Comparison of ENCODE assay signal across 8 cellular contexts in the genomic region with DNA sequence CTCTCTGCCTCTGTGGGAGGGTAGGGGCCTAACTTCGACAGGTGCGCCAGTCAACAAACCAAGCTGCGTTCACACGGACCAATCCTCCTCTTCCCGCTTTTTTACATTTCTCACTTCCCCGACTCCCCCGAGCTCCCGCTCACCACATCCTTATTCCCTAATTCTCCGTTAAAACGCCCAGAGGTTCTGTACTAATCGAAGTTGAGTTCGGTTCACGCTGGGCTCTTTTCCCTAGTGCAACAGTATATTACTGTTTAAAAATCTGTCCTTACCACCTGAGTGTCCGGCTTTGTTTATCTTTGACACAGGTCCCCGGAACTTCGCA. TPM values are rescaled to one million over a fixed set of nuclear protein-coding genes. Genes with fewer than 3 reads are reported as not detected.
DNase-seq lines count a peak whose midpoint lies in the region; ATAC-seq, FAIRE-seq and TF ChIP-seq lines count a peak whose summit lies in the region.

No MANE protein-coding gene starts in this region.

- H3K27ac ChIP-seq in small intestine (ENCODE audit: low read depth in 1 of 2, low read length in 1 of 2): peak overlapping the region; percentile 35 to 89

- H3K4me1 Mint-ChIP-seq in activated naive CD4-positive, alpha-beta T cell treated with anti-CD3 and anti-CD28 coated beads, Interleukin-2, amount 50 U/mL, for 24 hours: peaks cover 42% of the 10 kb centered on the region

- no peak for FAIRE-seq in small intestine (lab: Jason Lieb, UNC)

- peak overlapping the region; percentile 100 for H3K4me3 Mint-ChIP-seq in activated naive CD4-positive, alpha-beta T cell treated with anti-CD3 and anti-CD28 coated beads, Interleukin-2, amount 50 U/mL, for 24 hours

- peaks cover 0 to 3% of the 10 kb centered on the region in 2 donors for H3K4me1 ChIP-seq in small intestine (ENCODE audit: control insufficient read depth in 2 of 2, insufficient read depth in 1 of 2, low read depth in 1 of 2, low read length in 1 of 2)

- TF ChIP-seq CTCF in AG09309 (IDR thresholded peaks at IDR 0.05; ENCODE audit: control insufficient read depth, insufficient read depth, low read depth, low read length, missing control alignments): no peak

- peaks cover 0 to 2% of the 10 kb centered on the region in 2 donors for H3K36me3 ChIP-seq in small intestine (ENCODE audit: control insufficient read depth in 2 of 2, insufficient read depth in 2 of 2, low read length in 2 of 2)

- H3K4me3 ChIP-seq in AG09309 (ENCODE audit: control insufficient read depth, low read depth, low read length) (peak overlapping the region; percentile 73), small intestine (ENCODE audit: low read depth in 1 of 2, low read length in 2 of 2) (peak overlapping the region; percentile 69 to 87)

- H3K27me3 Mint-ChIP-seq in activated naive CD4-positive, alpha-beta T cell treated with anti-CD3 and anti-CD28 coated beads, Interleukin-2, amount 50 U/mL, for 24 hours: no peaks in the 10 kb centered on the region

- H3K9me3 ChIP-seq in small intestine (ENCODE audit: control insufficient read depth, low read depth): no peaks in the 10 kb centered on the region

- no peaks in the 10 kb centered on the region for H3K9me3 Mint-ChIP-seq in activated naive CD4-positive, alpha-beta T cell treated with anti-CD3 and anti-CD28 coated beads, Interleukin-2, amount 50 U/mL, for 24 hours

- peak; percentile 29 for ATAC-seq in GM18511 (IDR thresholded peaks at IDR 0.05; ENCODE audit: unreplicated experiment)

- H3K27me3 ChIP-seq in small intestine (ENCODE audit: control insufficient read depth in 2 of 2, insufficient read depth in 2 of 2, low read length in 2 of 2): no peaks in the 10 kb centered on the region

- H3K27ac Mint-ChIP-seq in activated naive CD4-positive, alpha-beta T cell treated with anti-CD3 and anti-CD28 coated beads, Interleukin-2, amount 50 U/mL, for 24 hours: peak overlapping the region; percentile 92

- peaks cover 4% of the 10 kb centered on the region for H3K36me3 Mint-ChIP-seq in activated naive CD4-positive, alpha-beta T cell treated with anti-CD3 and anti-CD28 coated beads, Interleukin-2, amount 50 U/mL, for 24 hours

- DNase-seq in AG09309 (ENCODE audit: low read depth) (no peak), NCI-H146 treated with DMSO at 0.1 percent for 48 hours (lab: John Stamatoyannopoulos, UW; ENCODE audit: unreplicated experiment) (peak; percentile 62), iPS DF 19.7 (ENCODE audit: low read depth, low spot score) (peak; percentile 17), small intestine (peak; percentile 25), HPDE6-E6E7 (ENCODE audit: extremely low spot score) (no peak), mucosa of gallbladder (ENCODE audit: low spot score) (no peak)

- 1% methylated on average over 16 of the region's 16 CpGs for WGBS in small intestine, 3 donors

RNA-seq across cellular contexts. Expression of gene POLR2D, which starts 0.5 kb away (rescaled TPM):
- 10 to 100 TPM in 1 of 3 donors, 1 to 10 TPM in 2; 5.6 to 15.9 (median 9.5) TPM for polyA plus RNA-seq in small intestine
- 21.4 TPM for total RNA-seq in mucosa of gallbladder

RNA-seq across cellular contexts. Expression of gene AMMECR1L, which starts 28.3 kb away (rescaled TPM):
- 10 to 100 TPM in 1 of 3 donors, 1 to 10 TPM in 2; 8.2 to 10.1 (median 8.4) TPM for polyA plus RNA-seq in small intestine
- 14.4 TPM for total RNA-seq in mucosa of gallbladder

RNA-seq across cellular contexts. Expression of gene WDR33, which starts 46.5 kb away (rescaled TPM):
- 10 to 100 TPM; 11.0 to 14.6 (median 13.0) TPM for polyA plus RNA-seq in small intestine
- total RNA-seq in mucosa of gallbladder: 49.2 TPM

Comparison
In these comparisons a context has a peak if more than half of its experiments do, and no peak if none do; other contexts are left out.
1. DNase-seq: peak in NCI-H146 treated with DMSO at 0.1 percent for 48 hours (single experiment), iPS DF 19.7 (single experiment) and small intestine (single experiment); none in AG09309 (single experiment), HPDE6-E6E7 (single experiment) and mucosa of gallbladder (single experiment).